In the genomic region with DNA sequence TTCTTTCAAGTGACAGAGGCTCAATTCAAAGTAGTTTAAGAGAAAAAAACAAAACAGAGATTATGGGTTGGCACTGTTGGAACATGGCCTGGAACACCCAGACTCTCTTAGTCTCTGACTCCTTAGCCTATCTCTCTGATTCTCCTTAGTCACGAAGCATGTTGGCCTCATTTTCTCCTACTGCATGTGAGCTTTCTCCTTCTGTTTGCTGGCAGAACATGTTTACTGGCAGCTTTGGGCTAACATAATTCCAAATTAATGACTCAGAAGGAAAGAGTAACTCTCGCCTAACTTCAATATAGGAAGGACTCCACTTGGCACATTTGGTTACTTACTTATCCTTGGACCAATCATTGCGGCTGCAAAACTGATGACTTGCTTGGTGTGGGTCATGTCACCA, we compare ENCODE assay signal across 25 cellular contexts. TPM values are rescaled to one million over a fixed set of nuclear protein-coding genes. Genes with fewer than 3 reads are reported as not detected.
DNase-seq lines count a peak whose midpoint lies in the region; ATAC-seq and TF ChIP-seq lines count a peak whose summit lies in the region.
"Had no signal": no experiment of that assay in that cellular context is flagged by ENCODE, and none has a peak within 500 bp of the region (broad histone marks: within the 10 kb centered on the region; RNA-seq: fewer than 3 reads in every experiment).

No MANE protein-coding gene starts in this region.

- H3K27me3 ChIP-seq in breast epithelium, result no peaks in the 10 kb centered on the region
- H3K27me3 ChIP-seq in MG63, result no peaks in the 10 kb centered on the region
- H3K27me3 ChIP-seq in mammary epithelial cell (ENCODE audit: insufficient read depth, low read length), result no peaks in the 10 kb centered on the region
- H3K27me3 ChIP-seq: BLaER1 treated with 17β-estradiol and CSF1 and Interleukin-3, amounts not matched to agents 10 nM and 100 nM had no signal

- no peak for TF ChIP-seq POLR2A in breast epithelium (IDR thresholded peaks at IDR 0.05)

- no peaks in the 10 kb centered on the region for H3K27me3 Mint-ChIP-seq in MCF 10A (ENCODE audit: insufficient read depth, unreplicated experiment)

- no peak overlapping the region for H3K4me2 ChIP-seq in mammary epithelial cell (ENCODE audit: insufficient read depth, low read depth, low read length)
- H3K4me2 ChIP-seq: BLaER1 treated with 17β-estradiol and CSF1 and Interleukin-3, amounts not matched to agents 10 nM and 100 nM had no signal

- peak; percentile 61 for DNase-seq in MCF 10A (ENCODE audit: unreplicated experiment)
- DNase-seq in breast epithelium (ENCODE audit: low spot score in 2 of 2), result no peak
- DNase-seq in MG63, result peak; percentile 77
- peak; percentile 13 for DNase-seq in mammary epithelial cell
- DNase-seq in myocyte (ENCODE audit: low read depth), result peak; percentile 1
- no peak for DNase-seq in UCSD-AML1 (lab: John Stamatoyannopoulos, UW; ENCODE audit: unreplicated experiment)
- DNase-seq in amygdala (lab: John Stamatoyannopoulos, UW), result no peak
- DNase-seq: CD8-positive, alpha-beta memory T cell; DMS79; GOT3; IMR-90; Karpas-422; NCI-H187 treated with DMSO at 0.1 percent for 48 hours; NCI-H2171 treated with DMSO at 0.1 percent for 48 hours; NCI-H774; Right ventricle myocardium superior had no signal

- H2AFZ ChIP-seq in mammary epithelial cell (ENCODE audit: low read depth, low read length), result no peak overlapping the region

- H3K27ac ChIP-seq in breast epithelium, result no peak overlapping the region
- H3K27ac ChIP-seq in mammary epithelial cell (ENCODE audit: insufficient read depth, low read depth, low read length), result no peak overlapping the region
- H3K27ac ChIP-seq: 22Rv1; BLaER1 treated with 17β-estradiol and CSF1 and Interleukin-3, amounts not matched to agents 10 nM and 100 nM; SK-N-MC had no signal

- CTCF ChIA-PET in MCF 10A (lab: Yijun Ruan, JAX) (interaction anchor here (0.6 to 1.8 kb wide), 3 partner anchors 11 to 478 kb away, joined by 3 to 7 read pairs (median 5); no protein-coding TSS in a partner anchor), mammary epithelial cell (lab: Charles Lee; ENCODE audit: low non-redundant PET) (interaction anchor here (0.6 kb wide), 1 partner anchor 578 kb away, joined by 6 read pairs; no protein-coding TSS in a partner anchor)

- H3K4me3 ChIP-seq in breast epithelium (no peak overlapping the region), MG63 (no peak overlapping the region), mammary epithelial cell (replicated peaks in 1 of 3; ENCODE audit: insufficient read depth in 1 of 3, low read depth in 2 of 3, low read length in 3 of 3) (no peak overlapping the region)
- H3K4me3 ChIP-seq: BLaER1 treated with 17β-estradiol and CSF1 and Interleukin-3, amounts not matched to agents 10 nM and 100 nM; GM12878; SK-N-MC had no signal

- H3K36me3 ChIP-seq in breast epithelium, result no peaks in the 10 kb centered on the region
- no peaks in the 10 kb centered on the region for H3K36me3 ChIP-seq in MG63
- no peaks in the 10 kb centered on the region for H3K36me3 ChIP-seq in mammary epithelial cell (ENCODE audit: insufficient read depth, low read length)
- H3K36me3 ChIP-seq: BLaER1 treated with 17β-estradiol and CSF1 and Interleukin-3, amounts not matched to agents 10 nM and 100 nM had no signal

- H3K27ac Mint-ChIP-seq in MCF 10A (ENCODE audit: low read depth, unreplicated experiment), result peak overlapping the region; percentile 80
- H3K27ac Mint-ChIP-seq: CD8-positive, alpha-beta memory T cell had no signal

- H3K4me1 ChIP-seq in breast epithelium, result no peaks in the 10 kb centered on the region
- H3K4me1 ChIP-seq in mammary epithelial cell (ENCODE audit: insufficient read depth, low read length), result peaks cover 3% of the 10 kb centered on the region
- H3K4me1 ChIP-seq: BLaER1 treated with 17β-estradiol and CSF1 and Interleukin-3, amounts not matched to agents 10 nM and 100 nM had no signal

- 84% methylated on average over 3 of the region's 3 CpGs for WGBS in mammary epithelial cell (ENCODE audit: low coverage, missing lambda C conversion rate)

- peak overlapping the region; percentile 15 for H3K4me3 Mint-ChIP-seq in MCF 10A (ENCODE audit: unreplicated experiment)
- H3K4me3 Mint-ChIP-seq: CD8-positive, alpha-beta memory T cell had no signal

- no peak for ATAC-seq in GM18868 (IDR thresholded peaks at IDR 0.05; ENCODE audit: unreplicated experiment)
- ATAC-seq: GM12878, Panc1 had no signal

- H3K36me3 Mint-ChIP-seq in MCF 10A (ENCODE audit: insufficient read depth, unreplicated experiment), result no peaks in the 10 kb centered on the region
- H3K36me3 Mint-ChIP-seq: CD8-positive, alpha-beta memory T cell had no signal

- H3K9me3 ChIP-seq in breast epithelium (no peaks in the 10 kb centered on the region), MG63 (no peaks in the 10 kb centered on the region), mammary epithelial cell (replicated peaks; ENCODE audit: insufficient read depth, low read length) (no peaks in the 10 kb centered on the region)

- no peaks in the 10 kb centered on the region for H3K79me2 ChIP-seq in mammary epithelial cell (ENCODE audit: insufficient read depth, low read length)

- H3K4me1 Mint-ChIP-seq in MCF 10A (ENCODE audit: insufficient read depth, unreplicated experiment), result peaks cover 37% of the 10 kb centered on the region
- H3K4me1 Mint-ChIP-seq: CD8-positive, alpha-beta memory T cell had no signal

- intact Hi-C loops in MCF 10A (cut with micrococcal nuclease), result loop anchor here (5.0 kb wide), 1 partner anchor 61 kb away; no protein-coding TSS in a partner anchor
- intact Hi-C loops in breast epithelium (cut with DNase I; ENCODE audit: low total_unique reads), result no loop called here
- intact Hi-C loops in mammary epithelial cell (cut with micrococcal nuclease), result no loop called here

- H3K9me3 Mint-ChIP-seq in MCF 10A (ENCODE audit: unreplicated experiment), result no peaks in the 10 kb centered on the region

- POLR2A ChIA-PET in MCF 10A (lab: Yijun Ruan, JAX), result interaction anchor here (0.7 to 1.9 kb wide), 6 partner anchors 49 to 212 kb away, joined by 3 to 21 read pairs (median 4); a partner anchor contains a TSS

- BruUV-seq in MCF 10A (replicated peaks; lab: Mats Ljungman, UMichigan), result no TSS peak
- no TSS peak for BruUV-seq in mammary epithelial cell (replicated peaks; lab: Mats Ljungman, UMichigan)

- no peaks in the 10 kb centered on the region for H4K20me1 ChIP-seq in mammary epithelial cell (ENCODE audit: insufficient read depth, low read length)
- H4K20me1 ChIP-seq: BLaER1 treated with 17β-estradiol and CSF1 and Interleukin-3, amounts not matched to agents 10 nM and 100 nM had no signal

- H3K9ac ChIP-seq in mammary epithelial cell (ENCODE audit: insufficient read depth, low read length), result no peak overlapping the region
- H3K9ac ChIP-seq: BLaER1 treated with 17β-estradiol and CSF1 and Interleukin-3, amounts not matched to agents 10 nM and 100 nM had no signal

- in situ Hi-C loops in mammary epithelial cell (cut with MboI; ENCODE audit: low sequenced_read_pairs in 2 of 2), result no loop called here

- no peak for TF ChIP-seq CTCF in MCF 10A (IDR thresholded peaks at IDR 0.05; ENCODE audit: unreplicated experiment)
- TF ChIP-seq CTCF in breast epithelium (IDR thresholded peaks at IDR 0.05), result no peak
- no peak for TF ChIP-seq CTCF in mammary epithelial cell (conservative IDR thresholded peaks at IDR 0.05 in 1 of 2, IDR thresholded peaks at IDR 0.05 in 1 of 2; ENCODE audit: extremely low read depth in 1 of 2, insufficient read depth in 1 of 2, low read depth in 1 of 2, low read length in 2 of 2)

- dilution Hi-C loops in mammary epithelial cell (cut with HindIII; ENCODE audit: low sequenced_read_pairs), result no loop called here

RNA-seq across cellular contexts. Expression of a gene that starts 21.7 kb away (rescaled TPM):
- total RNA-seq in MCF 10A (2022), result not detected in 2 replicates
- under 1 TPM in 2 of 3 donors, not detected in 1; 0.32 to 0.33 TPM for total RNA-seq in breast epithelium
- not detected in 2 replicates for total RNA-seq in MG63 (2014; rRNA removed; shearing (Covaris generic); ENCODE audit: low replicate concordance)
- under 1 TPM in 1 of 2 donors, not detected in 1; 0.26 TPM for total RNA-seq in mammary epithelial cell
- polyA plus RNA-seq in mammary epithelial cell, result not detected
- not detected for polyA minus RNA-seq in mammary epithelial cell
- total RNA-seq in myocyte, result 0.05 TPM in 1 of 2 replicates, not detected in the other
- not detected for polyA plus RNA-seq in myocyte (2012)
- total RNA-seq: CD8-positive, alpha-beta memory T cell; G401; HT-29; IMR-90; NCI-H460; Right ventricle myocardium superior had no signal
- polyA plus RNA-seq: CD8-positive, alpha-beta memory T cell; IMR-90 had no signal

Comparison
In these comparisons a context has a peak if more than half of its experiments do, and no peak if none do; other contexts are left out.
1. DNase-seq: peak in MCF 10A (single experiment), MG63 (single experiment), mammary epithelial cell (single experiment) and myocyte (single experiment); none in breast epithelium (0 of 2), UCSD-AML1 (single experiment) and amygdala (0 of 56).